8 cellular contexts compared by ENCODE assay signal in the genomic region with DNA sequence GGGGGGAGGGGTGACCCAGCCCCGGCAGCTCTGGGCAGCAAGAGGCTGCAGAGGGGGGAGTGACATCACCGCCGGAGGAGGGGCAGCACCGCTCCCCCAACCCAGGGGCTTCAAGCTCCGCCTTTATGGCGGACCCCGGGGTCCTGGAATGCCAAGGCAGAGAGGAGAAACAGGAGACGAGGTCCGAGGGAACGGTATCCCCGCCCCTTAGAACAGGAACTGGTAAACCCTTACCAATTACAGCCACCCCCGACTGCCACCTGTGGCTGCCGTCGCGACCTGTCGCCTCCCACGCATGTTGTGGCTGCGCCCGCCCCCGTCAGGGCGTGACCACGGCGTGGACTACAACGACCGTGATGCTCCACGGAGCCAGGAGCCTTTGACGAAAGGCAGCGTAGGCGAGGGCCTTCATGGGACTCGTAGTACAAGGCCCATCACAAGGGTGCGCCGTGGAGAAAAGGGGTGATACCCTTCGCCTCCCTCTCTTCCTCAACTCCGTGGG. TPM values are rescaled to one million over a fixed set of nuclear protein-coding genes. Genes with fewer than 3 reads are reported as not detected.
DNase-seq lines count a peak whose midpoint lies in the region; ATAC-seq and TF ChIP-seq lines count a peak whose summit lies in the region.

No MANE protein-coding gene starts in this region.

- no CpG with 5 or more reads among the region's 34 CpGs for WGBS in neuronal stem cell (ENCODE audit: extremely low coverage in 2 of 2, insufficient read length in 2 of 2, insufficient replicate concordance in 1 of 2), 2 donors

- H3K4me1 Mint-ChIP-seq in stimulated activated naive CD8-positive, alpha-beta T cell treated with anti-CD3 and anti-CD28 coated beads, Interleukin-15, amount 100 ng/mL, for 72 hours: peaks cover 65% of the 10 kb centered on the region

- peak; percentile 41 for ATAC-seq in GM19025 (IDR thresholded peaks at IDR 0.05; ENCODE audit: low read depth, unreplicated experiment)
- ATAC-seq in HG03460 (IDR thresholded peaks at IDR 0.05; ENCODE audit: unreplicated experiment): peak; percentile 40
- ATAC-seq in foreskin keratinocyte: peak; percentile 56
- ATAC-seq in stimulated activated naive CD8-positive, alpha-beta T cell treated with anti-CD3 and anti-CD28 coated beads, Interleukin-15, amount 100 ng/mL, for 72 hours: peak; percentile 77

- H3K27me3 ChIP-seq in Peyer's patch: peaks cover 0 to 25% of the 10 kb centered on the region in 2 donors
- H3K27me3 ChIP-seq in foreskin keratinocyte: peaks cover 45% of the 10 kb centered on the region
- H3K27me3 ChIP-seq in neuronal stem cell (ENCODE audit: control insufficient read depth in 3 of 3, insufficient read depth in 3 of 3, low read depth in 1 of 3, low read length in 3 of 3): peaks cover 2 to 3% (median 3%) of the 10 kb centered on the region in 3 experiments

- H3K4ac ChIP-seq in neuronal stem cell (ENCODE audit: low read length): no peak overlapping the region

- H3K4me2 ChIP-seq in neuronal stem cell (ENCODE audit: insufficient read depth, low read length, poor library complexity, severe bottlenecking): peak overlapping the region; percentile 95

- H3K27ac ChIP-seq in Peyer's patch: peak overlapping the region; percentile 53 to 79 (median 59)
- no peak overlapping the region for H3K27ac ChIP-seq in foreskin keratinocyte
- peak overlapping the region; percentile 98 for H3K27ac ChIP-seq in neuronal stem cell (replicated peaks; ENCODE audit: low read length)

- peak; percentile 78 for DNase-seq in AG10803 (ENCODE audit: low read depth)
- DNase-seq in Peyer's patch: peak; percentile 85 to 96 (median 92)
- peak; percentile 80 for DNase-seq in activated effector memory CD4-positive, alpha-beta T cell treated with Interleukin-2 at 50 U/mL for 16 hours
- peak; percentile 55 to 66 for DNase-seq in foreskin keratinocyte
- DNase-seq in neuronal stem cell (ENCODE audit: low spot score): peak; percentile 94
- DNase-seq in stimulated activated naive CD8-positive, alpha-beta T cell treated with anti-CD3 and anti-CD28 coated beads, Interleukin-15, amount 100 ng/mL, for 72 hours: peak; percentile 95 to 97

- TF ChIP-seq CTCF in AG10803 (conservative IDR thresholded peaks at IDR 0.05; ENCODE audit: low read length): peak; percentile 14
- TF ChIP-seq CTCF in Peyer's patch (IDR thresholded peaks at IDR 0.05): no peak
- no peak for TF ChIP-seq CTCF in foreskin keratinocyte (conservative IDR thresholded peaks at IDR 0.05)

- peaks cover 62% of the 10 kb centered on the region for H3K27me3 Mint-ChIP-seq in stimulated activated naive CD8-positive, alpha-beta T cell treated with anti-CD3 and anti-CD28 coated beads, Interleukin-15, amount 100 ng/mL, for 72 hours

- peaks cover 11 to 14% of the 10 kb centered on the region in 2 donors for H3K9me3 Mint-ChIP-seq in stimulated activated naive CD8-positive, alpha-beta T cell treated with anti-CD3 and anti-CD28 coated beads, Interleukin-15, amount 100 ng/mL, for 72 hours

- peak overlapping the region; percentile 95 for H2BK5ac ChIP-seq in neuronal stem cell (ENCODE audit: low read length)

- no peak overlapping the region for H2BK12ac ChIP-seq in neuronal stem cell (ENCODE audit: low read length)

- no peak for TF ChIP-seq POLR2A in Peyer's patch (IDR thresholded peaks at IDR 0.05)

- peak overlapping the region; percentile 9 for H3K9ac ChIP-seq in neuronal stem cell (ENCODE audit: low read depth, low read length, poor library complexity)

- H3K4me3 Mint-ChIP-seq in stimulated activated naive CD8-positive, alpha-beta T cell treated with anti-CD3 and anti-CD28 coated beads, Interleukin-15, amount 100 ng/mL, for 72 hours: peak overlapping the region; percentile 74 to 76

- peak overlapping the region; percentile 76 for H4K91ac ChIP-seq in neuronal stem cell (ENCODE audit: low read depth, low read length, poor library complexity)

- no peak overlapping the region for H2BK15ac ChIP-seq in neuronal stem cell (ENCODE audit: low read length)

- peak overlapping the region; percentile 95 for H3K18ac ChIP-seq in neuronal stem cell (ENCODE audit: low read length)

- H3K23ac ChIP-seq in neuronal stem cell (ENCODE audit: low read depth, low read length, poor library complexity): peak overlapping the region; percentile 66

- H3K27ac Mint-ChIP-seq in stimulated activated naive CD8-positive, alpha-beta T cell treated with anti-CD3 and anti-CD28 coated beads, Interleukin-15, amount 100 ng/mL, for 72 hours: peak overlapping the region; percentile 81 to 97

- H3K9me3 ChIP-seq in Peyer's patch (no peaks in the 10 kb centered on the region), neuronal stem cell (replicated peaks in 1 of 2; ENCODE audit: control insufficient read depth in 2 of 2, insufficient read depth in 1 of 2, low read depth in 1 of 2, low read length in 2 of 2) (peaks cover 2 to 5% of the 10 kb centered on the region in 2 donors)

- H2AK5ac ChIP-seq in neuronal stem cell (ENCODE audit: low read depth, low read length): peak overlapping the region; percentile 64

- H3K36me3 ChIP-seq in Peyer's patch: no peaks in the 10 kb centered on the region
- H3K36me3 ChIP-seq in neuronal stem cell (replicated peaks in 1 of 2; ENCODE audit: control insufficient read depth in 2 of 2, insufficient read depth in 2 of 2, low read length in 2 of 2): peaks cover 4 to 17% of the 10 kb centered on the region in 2 donors

- no peak overlapping the region for H4K8ac ChIP-seq in neuronal stem cell (ENCODE audit: low read depth, low read length)

- H3K4me3 ChIP-seq in AG10803 (ENCODE audit: low read length) (peak overlapping the region; percentile 55), Peyer's patch (peak overlapping the region; percentile 24 to 57 (median 46)), neuronal stem cell (ENCODE audit: low read length in 2 of 2) (peak overlapping the region in 1 of 2 donors; percentile 77)

- no peak overlapping the region for H3K14ac ChIP-seq in neuronal stem cell (ENCODE audit: low read length)

- H3K4me1 ChIP-seq in Peyer's patch: peaks cover 0 to 45% (median 14%) of the 10 kb centered on the region in 4 donors
- no peaks in the 10 kb centered on the region for H3K4me1 ChIP-seq in foreskin keratinocyte
- peaks cover 3 to 7% of the 10 kb centered on the region in 2 donors for H3K4me1 ChIP-seq in neuronal stem cell (ENCODE audit: control insufficient read depth in 2 of 2, insufficient read depth in 1 of 2, low read depth in 1 of 2, low read length in 2 of 2)

- H2AFZ ChIP-seq in neuronal stem cell (ENCODE audit: low read length): no peak overlapping the region

- peaks cover 5% of the 10 kb centered on the region for H3K79me1 ChIP-seq in neuronal stem cell (ENCODE audit: low read depth, low read length)

- no peak overlapping the region for H2BK120ac ChIP-seq in neuronal stem cell (ENCODE audit: low read depth, low read length)

RNA-seq across cellular contexts. Expression of a gene that starts 4.1 kb away (rescaled TPM):
- 1 to 10 TPM in 2 of 4 donors, under 1 TPM in 2; 0.18 to 3.3 (median 1.1) TPM for total RNA-seq in Peyer's patch
- not detected in 2 replicates for total RNA-seq in foreskin keratinocyte
- polyA plus RNA-seq in foreskin keratinocyte: not detected in 2 replicates
- 6.8 TPM for polyA plus RNA-seq in neuronal stem cell (2013, experiment 1 of 2)
- 6.9 TPM for polyA plus RNA-seq in neuronal stem cell (2013, experiment 2 of 2)

RNA-seq across cellular contexts. Expression of a gene that starts 32.2 kb away (rescaled TPM):
- total RNA-seq in Peyer's patch (10 to 100 TPM in 1 of 4 donors, 1 to 10 TPM in 3; 4.9 to 12.4 (median 8.2) TPM), foreskin keratinocyte (0.41 and 0.53 TPM in 2 replicates)
- polyA plus RNA-seq in foreskin keratinocyte: 0.62 and 0.82 TPM in 2 replicates
- polyA plus RNA-seq in neuronal stem cell (2013, experiment 1 of 2): 0.84 TPM
- 0.72 TPM for polyA plus RNA-seq in neuronal stem cell (2013, experiment 2 of 2)

RNA-seq across cellular contexts. Expression of a gene that starts 43.0 kb away (rescaled TPM):
- total RNA-seq in Peyer's patch (100 to 1,000 TPM in 2 of 4 donors, 10 to 100 TPM in 2; 76.7 to 102 (median 98.9) TPM), foreskin keratinocyte (41.0 and 43.9 TPM in 2 replicates)
- polyA plus RNA-seq in foreskin keratinocyte: 45.0 and 49.0 TPM in 2 replicates
- 15.5 TPM for polyA plus RNA-seq in neuronal stem cell (2013, experiment 1 of 2)
- polyA plus RNA-seq in neuronal stem cell (2013, experiment 2 of 2): 15.1 TPM

RNA-seq across cellular contexts. Expression of a gene that starts 50.9 kb away (rescaled TPM):
- total RNA-seq in Peyer's patch (10 to 100 TPM; 14.9 to 90.0 (median 27.3) TPM), foreskin keratinocyte (76.2 and 89.1 TPM in 2 replicates)
- 63.9 and 71.3 TPM in 2 replicates for polyA plus RNA-seq in foreskin keratinocyte
- 60.2 TPM for polyA plus RNA-seq in neuronal stem cell (2013, experiment 1 of 2)
- 61.7 TPM for polyA plus RNA-seq in neuronal stem cell (2013, experiment 2 of 2)
